Comparison of ENCODE assay signal across 8 cellular contexts in genomic region chr11:57459112-57460016, GRCh38. TPM values are rescaled to one million over a fixed set of nuclear protein-coding genes. Genes with fewer than 3 reads are reported as not detected.
A peak's percentile ranks its signal among the peaks of the same experiment; 100 is the strongest.
DNase-seq lines count a peak whose midpoint lies in the region; ATAC-seq lines count a peak whose summit lies in the region.

No MANE protein-coding gene starts in this region.

- peaks cover 67% of the 10 kb centered on the region for H3K27me3 Mint-ChIP-seq in CD4-positive, CD25-positive, alpha-beta regulatory T cell

- in situ Hi-C loops in ACHN (cut with HindIII; ENCODE audit: low pct_ligation_motif_present, low pct_unique_long_range_greater_than_20kb, low sequenced_read_pairs) = no loop called here

- peaks cover 43% of the 10 kb centered on the region for H3K4me1 ChIP-seq in CD4-positive, CD25-positive, alpha-beta regulatory T cell (ENCODE audit: control insufficient read depth, insufficient read depth, low read length, poor library complexity, severe bottlenecking)
- H3K4me1 ChIP-seq in iPS-15b (ENCODE audit: control insufficient read depth, insufficient read depth, low read length) = peaks cover 24% of the 10 kb centered on the region

- peak overlapping the region; percentile 65 for H3K9ac ChIP-seq in iPS-15b (ENCODE audit: low read depth, low read length)

- peak overlapping the region; percentile 75 to 97 (median 90) for H3K4me3 Mint-ChIP-seq in CD4-positive, CD25-positive, alpha-beta regulatory T cell
- H3K4me3 Mint-ChIP-seq in stimulated activated effector memory CD8-positive, alpha-beta T cell treated with anti-CD3 and anti-CD28 coated beads, Interleukin-12 subunit alpha, Interleukin-12 subunit beta, amount 100 ng/mL, for 72 hours = peak overlapping the region; percentile 81

- H3K27me3 ChIP-seq in CD4-positive, CD25-positive, alpha-beta regulatory T cell (ENCODE audit: control insufficient read depth, insufficient read depth, low read length) = peaks cover 10% of the 10 kb centered on the region
- peaks cover 50% of the 10 kb centered on the region for H3K27me3 ChIP-seq in iPS-15b (ENCODE audit: control insufficient read depth, insufficient read depth, low read length)

- DNase-seq in CD4-positive, CD25-positive, alpha-beta regulatory T cell = peak in 2 of 3 donors; percentile 29 to 49
- DNase-seq in Jurkat, Clone E6-1 (ENCODE audit: low read depth, low spot score) = no peak
- DNase-seq in activated T-cell treated with anti-CD3 and anti-CD28 coated beads, Interleukin-2, amount 50 U/mL, for 48 hours = peak; percentile 51
- DNase-seq in stimulated activated effector memory CD8-positive, alpha-beta T cell treated with anti-CD3 and anti-CD28 coated beads, Interleukin-12 subunit alpha, Interleukin-12 subunit beta, amount 100 ng/mL, for 72 hours (ENCODE audit: low spot score in 2 of 2) = peak in 1 of 2 donors; percentile 68
- DNase-seq in ACHN (no peak), EL (no peak), DMS153 (lab: John Stamatoyannopoulos, UW) (no peak)

- H3K27ac ChIP-seq in CD4-positive, CD25-positive, alpha-beta regulatory T cell (ENCODE audit: insufficient read depth, low read length, poor library complexity, severe bottlenecking) = no peak overlapping the region

- H3K9me3 Mint-ChIP-seq in CD4-positive, CD25-positive, alpha-beta regulatory T cell = peaks cover 0 to 4% (median 0%) of the 10 kb centered on the region in 7 donors
- no peaks in the 10 kb centered on the region for H3K9me3 Mint-ChIP-seq in stimulated activated effector memory CD8-positive, alpha-beta T cell treated with anti-CD3 and anti-CD28 coated beads, Interleukin-12 subunit alpha, Interleukin-12 subunit beta, amount 100 ng/mL, for 72 hours

- peaks cover 5 to 34% (median 20%) of the 10 kb centered on the region in 4 donors for H3K4me1 Mint-ChIP-seq in CD4-positive, CD25-positive, alpha-beta regulatory T cell
- peaks cover 46% of the 10 kb centered on the region for H3K4me1 Mint-ChIP-seq in stimulated activated effector memory CD8-positive, alpha-beta T cell treated with anti-CD3 and anti-CD28 coated beads, Interleukin-12 subunit alpha, Interleukin-12 subunit beta, amount 100 ng/mL, for 72 hours

- H3K36me3 Mint-ChIP-seq in CD4-positive, CD25-positive, alpha-beta regulatory T cell = no peaks in the 10 kb centered on the region
- peaks cover 6% of the 10 kb centered on the region for H3K36me3 Mint-ChIP-seq in stimulated activated effector memory CD8-positive, alpha-beta T cell treated with anti-CD3 and anti-CD28 coated beads, Interleukin-12 subunit alpha, Interleukin-12 subunit beta, amount 100 ng/mL, for 72 hours

- peak overlapping the region in 2 of 3 donors; percentile 78 to 94 for H3K27ac Mint-ChIP-seq in CD4-positive, CD25-positive, alpha-beta regulatory T cell
- H3K27ac Mint-ChIP-seq in stimulated activated effector memory CD8-positive, alpha-beta T cell treated with anti-CD3 and anti-CD28 coated beads, Interleukin-12 subunit alpha, Interleukin-12 subunit beta, amount 100 ng/mL, for 72 hours = no peak overlapping the region

- ATAC-seq in CD4-positive, CD25-positive, alpha-beta regulatory T cell (ENCODE audit: low read depth in 2 of 2) = peak; percentile 28 to 39
- ATAC-seq in stimulated activated effector memory CD8-positive, alpha-beta T cell treated with anti-CD3 and anti-CD28 coated beads, Interleukin-12 subunit alpha, Interleukin-12 subunit beta, amount 100 ng/mL, for 72 hours = peak; percentile 25

- no peaks in the 10 kb centered on the region for H3K36me3 ChIP-seq in CD4-positive, CD25-positive, alpha-beta regulatory T cell (ENCODE audit: control insufficient read depth, insufficient read depth, low read length)
- no peaks in the 10 kb centered on the region for H3K36me3 ChIP-seq in iPS-15b (ENCODE audit: control insufficient read depth, insufficient read depth, low read length)

- H3K9me3 ChIP-seq in CD4-positive, CD25-positive, alpha-beta regulatory T cell (ENCODE audit: control insufficient read depth in 2 of 2, low read length in 2 of 2) = no peaks in the 10 kb centered on the region
- H3K9me3 ChIP-seq in iPS-15b (ENCODE audit: control insufficient read depth, insufficient read depth, low read length) = no peaks in the 10 kb centered on the region

- H3K4me3 ChIP-seq in CD4-positive, CD25-positive, alpha-beta regulatory T cell (ENCODE audit: low read depth, low read length) = peak overlapping the region; percentile 78
- H3K4me3 ChIP-seq in Jurkat, Clone E6-1 (ENCODE audit: low read length) = peak overlapping the region; percentile 56
- peak overlapping the region; percentile 85 for H3K4me3 ChIP-seq in iPS-15b (ENCODE audit: low read depth, low read length)

RNA-seq across cellular contexts. Expression of gene RTN4RL2, which starts 1.0 kb away (rescaled TPM):
- not detected for total RNA-seq in CD4-positive, CD25-positive, alpha-beta regulatory T cell
- under 1 TPM in 1 of 4 donors, not detected in 3; 0.11 TPM for polyA plus RNA-seq in CD4-positive, CD25-positive, alpha-beta regulatory T cell
- 6.1 TPM for polyA plus RNA-seq in Jurkat, Clone E6-1 (2012; ENCODE audit: insufficient read depth, insufficient read length)

RNA-seq across cellular contexts. Expression of gene SLC43A3, which starts 32.4 kb away (rescaled TPM):
- total RNA-seq in CD4-positive, CD25-positive, alpha-beta regulatory T cell = 19.1 TPM
- 10 to 100 TPM; 21.6 to 36.9 (median 27.3) TPM for polyA plus RNA-seq in CD4-positive, CD25-positive, alpha-beta regulatory T cell
- 91.5 TPM for polyA plus RNA-seq in Jurkat, Clone E6-1 (2012; ENCODE audit: insufficient read depth, insufficient read length)

RNA-seq across cellular contexts. Expression of gene SLC43A1, which starts 56.1 kb away (rescaled TPM):
- total RNA-seq in CD4-positive, CD25-positive, alpha-beta regulatory T cell = 12.8 TPM
- 10 to 100 TPM; 22.9 to 29.9 (median 26.2) TPM for polyA plus RNA-seq in CD4-positive, CD25-positive, alpha-beta regulatory T cell
- 23.7 TPM for polyA plus RNA-seq in Jurkat, Clone E6-1 (2012; ENCODE audit: insufficient read depth, insufficient read length)

Comparison
In these comparisons a context has a peak if more than half of its experiments do, and no peak if none do; other contexts are left out.
1. DNase-seq: peak in CD4-positive, CD25-positive, alpha-beta regulatory T cell (2 of 3) and activated T-cell treated with anti-CD3 and anti-CD28 coated beads, Interleukin-2, amount 50 U/mL, for 48 hours (2 of 2); none in Jurkat, Clone E6-1 (single experiment), ACHN (single experiment), EL (single experiment) and DMS153 (single experiment).
2. Peak in every context shown above with its lines, with median percentiles within 50 percentile points of each other: H3K4me3 ChIP-seq.